ENCODE assay signal across 11 cellular contexts in genomic region chr3:32010699-32011098, GRCh38. TPM values are rescaled to one million over a fixed set of nuclear protein-coding genes. Genes with fewer than 3 reads are reported as not detected.
A peak's percentile ranks its signal among the peaks of the same experiment; 100 is the strongest.
DNase-seq lines count a peak whose midpoint lies in the region; TF ChIP-seq lines count a peak whose summit lies in the region.
"Not testable (repeated sequence)": the region's sequence is repeated elsewhere in the genome, so short reads cannot be mapped to it uniquely, and the experiment has no call there.
"Had no signal": no experiment of that assay in that cellular context is flagged by ENCODE, and none has a peak within 500 bp of the region (broad histone marks: within the 10 kb centered on the region; RNA-seq: fewer than 3 reads in every experiment).

No MANE protein-coding gene starts in this region.

- not testable (repeated sequence) for H3K9me2 ChIP-seq in OCI-LY7 (ENCODE audit: insufficient read depth, low read length)

- not testable (repeated sequence) for H3K56ac ChIP-seq in H9 (ENCODE audit: insufficient read length, low read depth, low read length)

- not testable (repeated sequence) for H2BK12ac ChIP-seq in H9 (ENCODE audit: insufficient read length, low read depth, low read length)

- H3K9me3 Mint-ChIP-seq in H9 = peaks cover 23 to 27% of the 10 kb centered on the region in 2 experiments

- not testable (repeated sequence) for H3K79me2 ChIP-seq in H9 (ENCODE audit: insufficient read depth, low read length); OCI-LY7 (ENCODE audit: insufficient read depth, low read depth, low read length)

- not testable (repeated sequence) for H2AK5ac ChIP-seq in H9 (ENCODE audit: insufficient read length, low read length)

- H3K27ac Mint-ChIP-seq in H9 = not testable (repeated sequence)

- DNase-seq in H9 (peak; percentile 32), NCI-H69 (lab: John Stamatoyannopoulos, UW) (peak; percentile 2)
- DNase-seq in OCI-LY7 (ENCODE audit: low spot score); fibroblast of villous mesenchyme (ENCODE audit: low read depth): not testable (repeated sequence)
- DNase-seq in activated CD4-positive, alpha-beta T cell treated with anti-CD3 and anti-CD28 coated beads for 48 hours = peak; percentile 35
- DNase-seq in activated CD8-positive, alpha-beta memory T cell treated with anti-CD3 and anti-CD28 coated beads, Interleukin-2, amount 50 U/mL, for 48 hours = peak; percentile 55
- peak; percentile 7 for DNase-seq in stimulated activated CD4-positive, alpha-beta T cell treated with anti-CD3 and anti-CD28 coated beads, Interleukin-1b, Interleukin-23, amount 100 ng/mL, for 48 hours

- H2BK120ac ChIP-seq in H9 (ENCODE audit: low read depth, low read length, poor library complexity, severe bottlenecking) = not testable (repeated sequence)

- H4K20me1 ChIP-seq in H9 (ENCODE audit: control insufficient read depth, insufficient read depth, insufficient read length); OCI-LY7 (ENCODE audit: insufficient read depth, low read length): not testable (repeated sequence)

- BruUV-seq in OCI-LY7 (replicated peaks; lab: Mats Ljungman, UMichigan) = not testable (repeated sequence)

- H3K27me3 ChIP-seq in H9 (ENCODE audit: insufficient read depth, low read length) = not testable (repeated sequence)

- not testable (repeated sequence) for H3K27me3 Mint-ChIP-seq in H9 (ENCODE audit: low read depth)

- H3K4me3 Mint-ChIP-seq in H9 = not testable (repeated sequence)

- not testable (repeated sequence) for H4K91ac ChIP-seq in H9 (ENCODE audit: insufficient read length, low read depth, low read length)

- H3K36me3 Mint-ChIP-seq in H9 (ENCODE audit: insufficient read depth in 1 of 3, low read depth in 3 of 3) = peaks cover 4 to 16% (median 5%) of the 10 kb centered on the region in 3 experiments; a peak in 6 of 7 replicates

- H2AFZ ChIP-seq in H9 (ENCODE audit: low read length); OCI-LY7 (ENCODE audit: low read length): not testable (repeated sequence)

- H3T11ph ChIP-seq in H9 (ENCODE audit: low read length) = not testable (repeated sequence)

- not testable (repeated sequence) for H3K4me1 Mint-ChIP-seq in H9

- not testable (repeated sequence) for H2BK5ac ChIP-seq in H9 (ENCODE audit: insufficient read length, low read length)

- not testable (repeated sequence) for H3K23ac ChIP-seq in H9 (ENCODE audit: insufficient read length, low read depth, low read length)

- H3K9me3 ChIP-seq in H9 (ENCODE audit: control insufficient read depth, low read depth, low read length) = not testable (repeated sequence)
- H3K9me3 ChIP-seq in OCI-LY7 (ENCODE audit: low read length) = peaks cover 14% of the 10 kb centered on the region; the same call in 1 of the 2 replicates

- H3K4me2 ChIP-seq in H9 (ENCODE audit: insufficient read depth, insufficient read length, low read length); OCI-LY7 (ENCODE audit: low read length): not testable (repeated sequence)

- peaks cover 19% of the 10 kb centered on the region for H3K36me3 ChIP-seq in OCI-LY7 (ENCODE audit: insufficient read depth, low read length)

- H3K23me2 ChIP-seq in H9 (ENCODE audit: insufficient read length, low read depth, low read length, poor library complexity, severe bottlenecking) = not testable (repeated sequence)

- peak; percentile 16 for TF ChIP-seq CTCF in 22Rv1 (IDR thresholded peaks at IDR 0.05)
- TF ChIP-seq CTCF in H9 (conservative IDR thresholded peaks at IDR 0.05) = peak; percentile 37; the same call in 2 of the 3 replicates
- TF ChIP-seq CTCF in OCI-LY7 (conservative IDR thresholded peaks at IDR 0.05; ENCODE audit: low read length) = not testable (repeated sequence)
- peak; percentile 2 for TF ChIP-seq CTCF in fibroblast of villous mesenchyme (IDR thresholded peaks at IDR 0.05; ENCODE audit: insufficient read depth, low read depth, low read length)

- CTCF ChIA-PET in OCI-LY7 (lab: Charles Lee; ENCODE audit: unreplicated experiment) = not testable (repeated sequence)

- not testable (repeated sequence) for H3K4ac ChIP-seq in H9 (ENCODE audit: low read depth, low read length)

- H3K9ac ChIP-seq in H9 (ENCODE audit: extremely low read depth, insufficient read length, low read length) = not testable (repeated sequence)

- H3K4me1 ChIP-seq in H9 (ENCODE audit: insufficient read depth, low read length) = not testable (repeated sequence)
- H3K4me1 ChIP-seq in OCI-LY7 (ENCODE audit: insufficient read depth, low read length, poor library complexity, severe bottlenecking) = peaks cover 17% of the 10 kb centered on the region

- not testable (repeated sequence) for H4K5ac ChIP-seq in H9 (ENCODE audit: insufficient read length, low read depth, low read length)

- not testable (repeated sequence) for H3K27ac ChIP-seq in 22Rv1; H9 (ENCODE audit: insufficient read length, low read depth, low read length)
- peak overlapping the region; percentile 47 for H3K27ac ChIP-seq in OCI-LY7 (ENCODE audit: low read depth, low read length, poor library complexity, severe bottlenecking)

- intact Hi-C loops in OCI-LY7 (cut with micrococcal nuclease; ENCODE audit: unreplicated experiment) = not testable (repeated sequence)

- H2BK15ac ChIP-seq in H9 (ENCODE audit: low read depth, low read length) = not testable (repeated sequence)

- POLR2A ChIA-PET in OCI-LY7 (lab: Charles Lee) = interaction anchor here (0.6 kb wide), 1 partner anchor 14 kb away, joined by 5 read pairs; no protein-coding TSS in a partner anchor

- H3K14ac ChIP-seq in H9 (ENCODE audit: insufficient read depth, low read length) = not testable (repeated sequence)

- not testable (repeated sequence) for H3K18ac ChIP-seq in H9 (ENCODE audit: insufficient read length, low read depth, low read length)

- H3K79me1 ChIP-seq in H9 (ENCODE audit: insufficient read depth, low read depth, low read length, poor library complexity, severe bottlenecking) = not testable (repeated sequence)

- H2BK20ac ChIP-seq in H9 (ENCODE audit: low read depth, low read length, poor library complexity, severe bottlenecking) = not testable (repeated sequence)

- not testable (repeated sequence) for H4K8ac ChIP-seq in H9 (replicated peaks; ENCODE audit: insufficient read length, low read depth, low read length)

- WGBS in H9 (ENCODE audit: extremely low coverage, insufficient read length, low lambda C conversion rate) = no CpG with 5 or more reads among the region's 7 CpGs

- H3K4me3 ChIP-seq in OCI-LY7 (ENCODE audit: low read depth, low read length, poor library complexity, severe bottlenecking); fibroblast of villous mesenchyme (ENCODE audit: low read depth, low read length): not testable (repeated sequence)

RNA-seq across cellular contexts. Expression of gene ZNF860, which starts 29.1 kb away (rescaled TPM):
- total RNA-seq in H9 (2021) (2.1 and 2.6 TPM in 2 replicates), OCI-LY7 (2022) (22.2 and 24.2 TPM in 2 replicates), fibroblast of villous mesenchyme (0.86 and 0.97 TPM in 2 replicates)
- 13.8 and 20.3 TPM in 2 replicates for total RNA-seq in OCI-LY7 (2014; rRNA removed; shearing (Covaris generic))
- total RNA-seq: A673; CD4-positive, alpha-beta memory T cell; GM12878 had no signal

RNA-seq across cellular contexts. Expression of gene OSBPL10, which starts 29.6 kb away (rescaled TPM):
- 42.7 and 46.7 TPM in 2 replicates for total RNA-seq in H9 (2021)
- 58.4 and 65.7 TPM in 2 replicates for total RNA-seq in OCI-LY7 (2014; rRNA removed; shearing (Covaris generic))
- total RNA-seq in OCI-LY7 (2022) = 157 and 170 TPM in 2 replicates
- 7.3 and 16.8 TPM in 2 replicates for total RNA-seq in fibroblast of villous mesenchyme
- total RNA-seq: CD4-positive, alpha-beta memory T cell had no signal
